Comparison of ENCODE assay signal across 26 cellular contexts in genomic region chr22:45550416-45550815, GRCh38. TPM values are rescaled to one million over a fixed set of nuclear protein-coding genes. Genes with fewer than 3 reads are reported as not detected.
DNase-seq lines count a peak whose midpoint lies in the region; ATAC-seq and TF ChIP-seq lines count a peak whose summit lies in the region.
"Had no signal": no experiment of that assay in that cellular context is flagged by ENCODE, and none has a peak within 500 bp of the region (broad histone marks: within the 10 kb centered on the region; RNA-seq: fewer than 3 reads in every experiment).

No MANE protein-coding gene starts in this region.

- POLR2A ChIA-PET in GM10248 (lab: Yijun Ruan, JAX), result no interaction called here

- TF ChIP-seq CTCF in nephron progenitor cell (IDR thresholded peaks at IDR 0.05) (no peak), GM10248 (IDR thresholded peaks at IDR 0.05; ENCODE audit: control extremely low read depth, extremely low read depth, low read depth, missing control alignments) (no peak)

- H3K27ac ChIP-seq in cingulate gyrus (ENCODE audit: low read depth, low read length) (peak overlapping the region; percentile 70), temporal lobe (ENCODE audit: low read depth, low read length) (peak overlapping the region; percentile 27)
- H3K27ac ChIP-seq: HL-60, VCaP had no signal

- no peak overlapping the region for H3K4me3 Mint-ChIP-seq in nephron progenitor cell
- H3K4me3 Mint-ChIP-seq: activated naive CD4-positive, alpha-beta T cell treated with anti-CD3 and anti-CD28 coated beads for 36 hours; CD4-positive, alpha-beta T cell; IgD-negative memory B cell; naive thymus-derived CD4-positive, alpha-beta T cell; T-helper 17 cell had no signal

- peaks cover 6% of the 10 kb centered on the region for H3K27me3 Mint-ChIP-seq in nephron progenitor cell (ENCODE audit: low read depth, poor library complexity)

- H3K36me3 ChIP-seq in H7 (replicated peaks; ENCODE audit: control insufficient read depth, insufficient read depth, low read length), result peaks cover 30% of the 10 kb centered on the region

- CTCF ChIA-PET in GM10248 (lab: Yijun Ruan, JAX), result no interaction called here

- H3K4me1 Mint-ChIP-seq in nephron progenitor cell, result peaks cover 45% of the 10 kb centered on the region
- H3K4me1 Mint-ChIP-seq: IgD-negative memory B cell had no signal

- H3K27me3 ChIP-seq in H7 (ENCODE audit: control insufficient read depth, insufficient read depth, low read length), result no peaks in the 10 kb centered on the region
- H3K27me3 ChIP-seq: MG63 had no signal

- ATAC-seq in GM21529 (IDR thresholded peaks at IDR 0.05; ENCODE audit: unreplicated experiment), result no peak
- ATAC-seq in GM21825 (IDR thresholded peaks at IDR 0.05; ENCODE audit: unreplicated experiment), result no peak
- no peak for ATAC-seq in GM18517 (IDR thresholded peaks at IDR 0.05; ENCODE audit: unreplicated experiment)
- ATAC-seq: GM12878; naive thymus-derived CD4-positive, alpha-beta T cell; T-helper 17 cell had no signal

- no peak overlapping the region for H3K4me3 ChIP-seq in H7 (ENCODE audit: insufficient read depth, low read depth, low read length)
- H3K4me3 ChIP-seq: GM12878, MG63 had no signal

- no peaks in the 10 kb centered on the region for H3K9me3 Mint-ChIP-seq in nephron progenitor cell
- H3K9me3 Mint-ChIP-seq: activated naive CD4-positive, alpha-beta T cell treated with anti-CD3 and anti-CD28 coated beads for 36 hours; CD4-positive, alpha-beta T cell; IgD-negative memory B cell; naive thymus-derived CD4-positive, alpha-beta T cell had no signal

- peaks cover 48% of the 10 kb centered on the region for H3K36me3 Mint-ChIP-seq in nephron progenitor cell (ENCODE audit: low read depth)
- H3K36me3 Mint-ChIP-seq: IgD-negative memory B cell; naive thymus-derived CD4-positive, alpha-beta T cell had no signal

- peak; percentile 25 for DNase-seq in H7
- no peak for DNase-seq in nephron progenitor cell
- DNase-seq in GM10248 (ENCODE audit: extremely low spot score), result no peak
- DNase-seq: activated CD4-positive, alpha-beta T cell treated with anti-CD3 and anti-CD28 coated beads, Interleukin-2, amount 50 U/mL, for 48 hours; activated naive CD4-positive, alpha-beta T cell treated with anti-CD3 and anti-CD28 coated beads for 36 hours; activated T-cell treated with anti-CD3 and anti-CD28 coated beads for 4 hours; CD4-positive, alpha-beta T cell; cerebellar nuclear complex; DMS153; effector memory CD4-positive, alpha-beta T cell; GF-D8; MG63; naive thymus-derived CD4-positive, alpha-beta T cell; NCI-H1436 treated with DMSO at 0.1 percent for 48 hours; NCI-H774; T-helper 17 cell had no signal

- peak overlapping the region; percentile 57 for H3K27ac Mint-ChIP-seq in nephron progenitor cell
- H3K27ac Mint-ChIP-seq: activated naive CD4-positive, alpha-beta T cell treated with anti-CD3 and anti-CD28 coated beads for 36 hours; CD4-positive, alpha-beta T cell; IgD-negative memory B cell; naive thymus-derived CD4-positive, alpha-beta T cell; T-helper 17 cell had no signal

RNA-seq across cellular contexts. Expression of gene FBLN1, which starts 47.7 kb away (rescaled TPM):
- 126 and 132 TPM in 2 replicates for total RNA-seq in H7 (2014; rRNA removed; shearing (Covaris generic))
- 39.3 TPM for total RNA-seq in temporal lobe
- total RNA-seq: activated naive CD4-positive, alpha-beta T cell treated with anti-CD3 and anti-CD28 coated beads for 36 hours; CD4-positive, alpha-beta T cell; OCI-LY7 had no signal
